ENCODE assay signal across 21 cellular contexts in genomic region chr18:57035590-57035989, GRCh38.
"Had no signal": no experiment of that assay in that cellular context is flagged by ENCODE, and none has a peak within 500 bp of the region (broad histone marks: within the 10 kb centered on the region; RNA-seq: fewer than 3 reads in every experiment).

No MANE protein-coding gene starts in this region.

- H3K27ac Mint-ChIP-seq: T-cell had no signal

- DNase-seq: KBM-7; MV-4-11; NCI-H1048; NCI-H1105; NCI-H1417; NCI-H1436 treated with DMSO at 0.1 percent for 48 hours; NCI-H1694; NCI-H187 treated with DMSO at 0.1 percent for 48 hours; NCI-H2029 treated with DMSO at 0.1 percent for 48 hours; NCI-H2107; NCI-H2227 treated with DMSO at 0.1 percent for 48 hours; NCI-H524; NCI-H526 treated with DMSO at 0.1 percent for 48 hours; NCI-H748 treated with DMSO at 0.1 percent for 48 hours; NK-92 treated with Interleukin-12 subunit alpha and Interleukin-12 subunit beta, amount 100 ng/mL, for 24 hours; PC-3; SHP77; SW 1271; T-cell had no signal

- H3K4me3 Mint-ChIP-seq: T-cell had no signal

- H3K27ac ChIP-seq: RWPE1 had no signal

- ATAC-seq: Panc1, PC-3 had no signal

- H3K4me1 Mint-ChIP-seq: T-cell had no signal
